2 cellular contexts compared by ENCODE assay signal in genomic region chr14:63106487-63106886, GRCh38.
DNase-seq lines count a peak whose midpoint lies in the region; ATAC-seq, FAIRE-seq and TF ChIP-seq lines count a peak whose summit lies in the region.
"Not testable (repeated sequence)": the region's sequence is repeated elsewhere in the genome, so short reads cannot be mapped to it uniquely, and the experiment has no call there.

No MANE protein-coding gene starts in this region.

- CTCF ChIA-PET in HEK293 (lab: Yijun Ruan, JAX); K562 (lab: Yijun Ruan, JAX; ENCODE audit: low intra/inter-chr PET ratio): not testable (repeated sequence)

- not testable (repeated sequence) for BruUV-seq in K562 (replicated peaks; lab: Mats Ljungman, UMichigan)

- intact Hi-C loops in K562 (cut with micrococcal nuclease) = not testable (repeated sequence)

- not testable (repeated sequence) for H3K4me1 ChIP-seq in HEK293 (ENCODE audit: control insufficient read depth, insufficient read depth, low read length); K562 (replicated peaks in 1 of 2; ENCODE audit: control insufficient read depth in 2 of 2, insufficient read depth in 2 of 2, low read length in 2 of 2)

- H2AFZ ChIP-seq in K562 (ENCODE audit: low read depth, low read length) = not testable (repeated sequence)

- not testable (repeated sequence) for FAIRE-seq in K562 (lab: Jason Lieb, UNC)

- H3K9me3 ChIP-seq in HEK293 (ENCODE audit: control insufficient read depth, insufficient read depth, low read depth, low read length); K562 (replicated peaks; ENCODE audit: control insufficient read depth, insufficient read depth, low read depth, low read length): not testable (repeated sequence)

- not testable (repeated sequence) for TF ChIP-seq POLR2A in K562 (conservative IDR thresholded peaks at IDR 0.05)

- not testable (repeated sequence) for H4K20me1 ChIP-seq in K562 (replicated peaks; ENCODE audit: control insufficient read depth, insufficient read depth, low read length)

- WGBS in K562 (ENCODE audit: insufficient coverage, low coverage, missing lambda C conversion rate) = no CpG with 5 or more reads among the region's 1 CpG

- not testable (repeated sequence) for TF ChIP-seq CTCF in HEK293 (tag by site-specific recombination; IDR thresholded peaks at IDR 0.05); K562 (IDR thresholded peaks at IDR 0.05 in 2 of 3, conservative IDR thresholded peaks at IDR 0.05 in 1 of 3; ENCODE audit: insufficient read depth in 2 of 3, low read depth in 1 of 3, low read length in 3 of 3)

- H3K9me1 ChIP-seq in K562 (ENCODE audit: control insufficient read depth, insufficient read depth, low read length) = not testable (repeated sequence)

- not testable (repeated sequence) for H3K36me3 ChIP-seq in HEK293 (ENCODE audit: control insufficient read depth in 2 of 2, insufficient read depth in 1 of 2, low read length in 2 of 2); K562 (ENCODE audit: control insufficient read depth, insufficient read depth, low read length)

- TF ChIP-seq EP300 in K562 (IDR thresholded peaks at IDR 0.05; ENCODE audit: low read length) = not testable (repeated sequence)

- in situ Hi-C loops in K562 (cut with MboI) = not testable (repeated sequence)

- ATAC-seq in K562 = not testable (repeated sequence)

- H3K27ac ChIP-seq in HEK293 (ENCODE audit: extremely low read depth, low read depth, low read length); K562 (ENCODE audit: extremely low read depth, low read depth, low read length): not testable (repeated sequence)

- not testable (repeated sequence) for H3K27me3 ChIP-seq in K562 (ENCODE audit: control insufficient read depth in 2 of 2, insufficient read depth in 2 of 2, low read length in 2 of 2)

- not testable (repeated sequence) for DNase-seq in K562 (ENCODE audit: extremely low read depth in 1 of 4, low spot score in 3 of 4)

- POLR2A ChIA-PET in HEK293 (lab: Yijun Ruan, JAX); K562 (lab: Yijun Ruan, JAX): not testable (repeated sequence)

- H3K9ac ChIP-seq in K562 (ENCODE audit: insufficient read depth in 1 of 2, low read depth in 2 of 2, low read length in 2 of 2) = not testable (repeated sequence)

- not testable (repeated sequence) for TF ChIP-seq RAD21 in K562 (CRISPR knock-in tag; conservative IDR thresholded peaks at IDR 0.05 in 1 of 2, IDR thresholded peaks at IDR 0.05 in 1 of 2)

- H3K4me3 ChIP-seq in HEK293 (ENCODE audit: low read depth, low read length); K562: not testable (repeated sequence)

- not testable (repeated sequence) for H3K79me2 ChIP-seq in K562 (ENCODE audit: control insufficient read depth, insufficient read depth, low read length)

- not testable (repeated sequence) for H3K4me2 ChIP-seq in K562 (ENCODE audit: insufficient read depth, low read length)

TF ChIP-seq in HEK293, 187 proteins besides CTCF, POLR2A, EP300 and RAD21:
- peak; percentile 76; the same call in 1 of the 2 replicates for TF ChIP-seq ZNF280D (tag by site-specific recombination; IDR thresholded peaks at IDR 0.05)
- peak; percentile 93 for TF ChIP-seq ZNF146 (tag by site-specific recombination; IDR thresholded peaks at IDR 0.05)

TF ChIP-seq in K562, 482 proteins besides CTCF, POLR2A, EP300 and RAD21:
- TF ChIP-seq ZNF146 (CRISPR knock-in tag; IDR thresholded peaks at IDR 0.05; ENCODE audit: unreplicated experiment) = peak; percentile 91
TF ChIP-seq in K562: peak in this region for 1; not testable (repeated sequence) for 481.
